In genomic region chr6:158991017-158991723, GRCh38 we compare ENCODE assay signal across 1 cellular context.
TF ChIP-seq lines count a peak whose summit lies in the region.

No MANE protein-coding gene starts in this region.

TF ChIP-seq in GM12878, 131 proteins besides CTCF, POLR2A, EP300 and RAD21:
- TF ChIP-seq E4F1 (IDR thresholded peaks at IDR 0.05; ENCODE audit: borderline replicate concordance, partially characterized antibody) (no peak), FOS (IDR thresholded peaks at IDR 0.05; ENCODE audit: borderline replicate concordance, extremely low read depth, insufficient read length) (no peak), SP1 (IDR thresholded peaks at IDR 0.05; ENCODE audit: low read depth, low read length) (no peak), PKNOX1 (IDR thresholded peaks at IDR 0.05) (no peak), CUX1 (IDR thresholded peaks at IDR 0.05; ENCODE audit: insufficient replicate concordance, low read depth, low read length) (no peak)
